1 cellular context compared by ENCODE assay signal in the genomic region with DNA sequence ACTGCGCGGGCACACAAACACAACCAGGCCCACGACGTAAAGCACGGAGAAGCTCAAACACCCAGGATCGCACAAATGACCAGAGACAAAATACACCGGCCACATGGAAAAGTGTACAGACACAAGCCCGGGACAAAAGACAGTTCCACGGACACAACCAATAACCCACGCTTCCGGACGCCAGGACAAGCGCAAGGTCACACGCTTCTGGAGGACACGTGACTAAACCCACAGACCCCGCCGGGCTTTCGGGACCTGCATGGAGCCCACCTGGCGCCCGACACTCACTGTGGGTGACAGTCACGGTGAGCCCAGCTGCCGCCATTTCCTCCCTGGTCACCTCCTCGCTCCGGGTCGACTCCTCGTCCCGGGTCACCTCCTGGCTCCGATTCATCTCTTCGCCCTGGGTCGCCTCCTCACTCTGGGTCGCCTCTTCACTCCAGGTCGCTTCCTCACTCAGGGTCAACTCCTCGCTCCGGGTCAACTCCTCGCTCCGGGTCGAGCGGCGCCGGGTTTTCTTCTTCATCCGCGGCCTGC.
TF ChIP-seq lines count a peak whose summit lies in the region.

No MANE protein-coding gene starts in this region.

TF ChIP-seq in endothelial cell of umbilical vein, 7 proteins besides CTCF, POLR2A, EP300 and RAD21:
- TF ChIP-seq FOS (IDR thresholded peaks at IDR 0.05; ENCODE audit: borderline replicate concordance, insufficient read depth, low read length): no peak
- no peak for TF ChIP-seq POLR2AphosphoS5 (IDR thresholded peaks at IDR 0.05; ENCODE audit: insufficient read depth, low read depth, low read length)
- no peak for TF ChIP-seq JUN (IDR thresholded peaks at IDR 0.05; ENCODE audit: borderline replicate concordance, insufficient read depth, insufficient read length, low read depth)
- no peak for TF ChIP-seq EZH2 (IDR thresholded peaks at IDR 0.05; ENCODE audit: borderline replicate concordance, low read depth, low read length, severe bottlenecking)
- no peak for TF ChIP-seq MYC (IDR thresholded peaks at IDR 0.05; ENCODE audit: low read depth, low read length)
- TF ChIP-seq, protein P1, sequence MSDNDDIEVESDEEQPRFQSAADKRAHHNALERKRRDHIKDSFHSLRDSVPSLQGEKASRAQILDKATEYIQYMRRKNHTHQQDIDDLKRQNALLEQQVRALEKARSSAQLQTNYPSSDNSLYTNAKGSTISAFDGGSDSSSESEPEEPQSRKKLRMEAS (IDR thresholded peaks at IDR 0.05; ENCODE audit: insufficient read depth, insufficient read length): no peak
- no peak for TF ChIP-seq GATA2 (IDR thresholded peaks at IDR 0.05; ENCODE audit: insufficient read depth, insufficient read length, low read depth, low read length)
